ENCODE assay signal across 1 cellular context in the genomic region with DNA sequence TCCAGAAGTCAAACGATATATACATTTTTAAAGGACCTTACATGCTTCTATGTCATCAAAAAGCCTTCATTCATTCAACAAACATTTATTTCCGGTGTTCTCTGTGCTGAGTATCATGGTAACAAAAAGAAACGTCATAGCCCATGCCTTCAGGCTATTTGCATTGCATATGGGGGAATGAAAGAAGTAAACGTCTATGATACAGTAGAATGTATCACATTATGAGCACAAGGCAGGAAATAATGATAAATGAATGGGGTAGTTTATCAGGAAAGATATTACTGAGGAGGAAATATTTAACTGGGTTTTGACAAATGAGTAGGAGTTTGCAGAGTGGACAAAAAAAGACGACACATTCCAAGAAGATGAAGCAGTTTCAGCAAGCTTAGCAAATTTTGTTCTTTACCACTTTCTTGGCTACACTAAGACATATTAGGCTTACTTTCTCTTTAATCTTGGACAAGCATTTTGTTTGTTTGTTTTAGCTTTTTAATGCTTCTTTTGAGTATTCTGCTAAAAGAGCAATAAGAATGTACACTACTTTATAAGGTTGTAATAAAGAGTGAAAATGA.
TF ChIP-seq lines count a peak whose summit lies in the region.

No MANE protein-coding gene starts in this region.

TF ChIP-seq in WTC11, 78 proteins besides CTCF, POLR2A, EP300 and RAD21 (continued from another document):
- TF ChIP-seq, protein P1, sequence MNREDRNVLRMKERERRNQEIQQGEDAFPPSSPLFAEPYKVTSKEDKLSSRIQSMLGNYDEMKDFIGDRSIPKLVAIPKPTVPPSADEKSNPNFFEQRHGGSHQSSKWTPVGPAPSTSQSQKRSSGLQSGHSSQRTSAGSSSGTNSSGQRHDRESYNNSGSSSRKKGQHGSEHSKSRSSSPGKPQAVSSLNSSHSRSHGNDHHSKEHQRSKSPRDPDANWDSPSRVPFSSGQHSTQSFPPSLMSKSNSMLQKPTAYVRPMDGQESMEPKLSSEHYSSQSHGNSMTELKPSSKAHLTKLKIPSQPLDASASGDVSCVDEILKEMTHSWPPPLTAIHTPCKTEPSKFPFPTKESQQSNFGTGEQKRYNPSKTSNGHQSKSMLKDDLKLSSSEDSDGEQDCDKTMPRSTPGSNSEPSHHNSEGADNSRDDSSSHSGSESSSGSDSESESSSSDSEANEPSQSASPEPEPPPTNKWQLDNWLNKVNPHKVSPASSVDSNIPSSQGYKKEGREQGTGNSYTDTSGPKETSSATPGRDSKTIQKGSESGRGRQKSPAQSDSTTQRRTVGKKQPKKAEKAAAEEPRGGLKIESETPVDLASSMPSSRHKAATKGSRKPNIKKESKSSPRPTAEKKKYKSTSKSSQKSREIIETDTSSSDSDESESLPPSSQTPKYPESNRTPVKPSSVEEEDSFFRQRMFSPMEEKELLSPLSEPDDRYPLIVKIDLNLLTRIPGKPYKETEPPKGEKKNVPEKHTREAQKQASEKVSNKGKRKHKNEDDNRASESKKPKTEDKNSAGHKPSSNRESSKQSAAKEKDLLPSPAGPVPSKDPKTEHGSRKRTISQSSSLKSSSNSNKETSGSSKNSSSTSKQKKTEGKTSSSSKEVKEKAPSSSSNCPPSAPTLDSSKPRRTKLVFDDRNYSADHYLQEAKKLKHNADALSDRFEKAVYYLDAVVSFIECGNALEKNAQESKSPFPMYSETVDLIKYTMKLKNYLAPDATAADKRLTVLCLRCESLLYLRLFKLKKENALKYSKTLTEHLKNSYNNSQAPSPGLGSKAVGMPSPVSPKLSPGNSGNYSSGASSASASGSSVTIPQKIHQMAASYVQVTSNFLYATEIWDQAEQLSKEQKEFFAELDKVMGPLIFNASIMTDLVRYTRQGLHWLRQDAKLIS (CRISPR knock-in tag; IDR thresholded peaks at IDR 0.05; ENCODE audit: borderline replicate concordance) = no peak
- TF ChIP-seq CREB1 (CRISPR knock-in tag; IDR thresholded peaks at IDR 0.05) (no peak), TEAD4 (CRISPR knock-in tag; IDR thresholded peaks at IDR 0.05) (no peak), TP53 (CRISPR knock-in tag; IDR thresholded peaks at IDR 0.05) (no peak), PRRX2 (CRISPR knock-in tag; IDR thresholded peaks at IDR 0.05) (no peak), SMAD4 (CRISPR knock-in tag; IDR thresholded peaks at IDR 0.05) (no peak), ZNF416 (CRISPR knock-in tag; IDR thresholded peaks at IDR 0.05) (no peak), ETV6 (CRISPR knock-in tag; IDR thresholded peaks at IDR 0.05) (no peak)
- TF ChIP-seq, protein P2, sequence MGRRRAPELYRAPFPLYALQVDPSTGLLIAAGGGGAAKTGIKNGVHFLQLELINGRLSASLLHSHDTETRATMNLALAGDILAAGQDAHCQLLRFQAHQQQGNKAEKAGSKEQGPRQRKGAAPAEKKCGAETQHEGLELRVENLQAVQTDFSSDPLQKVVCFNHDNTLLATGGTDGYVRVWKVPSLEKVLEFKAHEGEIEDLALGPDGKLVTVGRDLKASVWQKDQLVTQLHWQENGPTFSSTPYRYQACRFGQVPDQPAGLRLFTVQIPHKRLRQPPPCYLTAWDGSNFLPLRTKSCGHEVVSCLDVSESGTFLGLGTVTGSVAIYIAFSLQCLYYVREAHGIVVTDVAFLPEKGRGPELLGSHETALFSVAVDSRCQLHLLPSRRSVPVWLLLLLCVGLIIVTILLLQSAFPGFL (CRISPR knock-in tag; IDR thresholded peaks at IDR 0.05; ENCODE audit: borderline replicate concordance) = no peak
